ENCODE assay signal across 11 cellular contexts in the genomic region with DNA sequence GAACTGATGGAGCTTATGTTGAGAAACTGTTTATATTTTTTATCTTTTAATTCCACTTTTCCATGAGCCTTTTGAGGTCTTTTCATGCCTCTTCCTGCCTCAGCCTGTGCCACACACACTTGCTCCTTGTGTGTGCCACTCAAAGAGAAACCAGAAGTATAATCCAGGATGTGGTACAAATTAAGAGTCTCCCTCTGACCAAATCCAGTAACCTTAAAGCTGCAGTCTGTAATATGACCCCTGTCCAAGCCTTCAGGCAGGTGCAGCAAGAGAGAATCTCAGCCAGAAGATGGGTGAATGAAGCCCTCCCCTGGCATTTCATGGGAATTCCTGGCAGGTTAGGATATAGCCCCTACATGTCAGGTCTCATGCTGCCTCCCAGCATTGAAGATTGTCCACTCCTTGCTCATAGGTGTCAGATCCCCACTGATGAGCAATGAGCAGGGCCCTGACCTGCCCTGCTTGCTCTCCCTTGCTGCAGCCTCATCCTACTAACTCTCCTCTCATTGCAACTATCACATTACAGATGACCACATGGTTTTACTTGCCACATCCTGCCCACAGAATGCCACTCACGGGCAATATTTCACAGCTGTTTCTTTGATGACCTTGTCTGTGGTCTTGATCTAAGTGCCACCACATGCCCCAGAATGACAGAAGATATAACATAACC.
DNase-seq lines count a peak whose midpoint lies in the region; ATAC-seq and TF ChIP-seq lines count a peak whose summit lies in the region.
"Had no signal": no experiment of that assay in that cellular context is flagged by ENCODE, and none has a peak within 500 bp of the region (broad histone marks: within the 10 kb centered on the region; RNA-seq: fewer than 3 reads in every experiment).

No MANE protein-coding gene starts in this region.

- peaks cover 0 to 4% (median 0%) of the 10 kb centered on the region in 7 donors for H3K4me1 Mint-ChIP-seq in naive thymus-derived CD4-positive, alpha-beta T cell
- H3K4me1 Mint-ChIP-seq in activated CD4-positive, alpha-beta memory T cell treated with anti-CD3 and anti-CD28 coated beads for 36 hours (ENCODE audit: low read depth), result no peaks in the 10 kb centered on the region

- H3K4me3 ChIP-seq in choroid plexus epithelial cell (ENCODE audit: low read depth, low read length), result no peak overlapping the region
- H3K4me3 ChIP-seq in naive thymus-derived CD4-positive, alpha-beta T cell (ENCODE audit: low read length), result no peak overlapping the region
- H3K4me3 ChIP-seq: upper lobe of right lung had no signal

- CTCF ChIA-PET in naive thymus-derived CD4-positive, alpha-beta T cell (lab: Charles Lee), result no interaction called here
- CTCF ChIA-PET in activated CD4-positive, alpha-beta memory T cell treated with anti-CD3 and anti-CD28 coated beads for 36 hours (lab: Charles Lee), result no interaction called here

- intact Hi-C loops in naive thymus-derived CD4-positive, alpha-beta T cell (cut with micrococcal nuclease), result no loop called here
- intact Hi-C loops in activated CD4-positive, alpha-beta memory T cell treated with anti-CD3 and anti-CD28 coated beads for 36 hours (cut with micrococcal nuclease), result no loop called here

- peaks cover 6 to 22% (median 11%) of the 10 kb centered on the region in 11 donors for H3K9me3 Mint-ChIP-seq in naive thymus-derived CD4-positive, alpha-beta T cell
- peaks cover under 1% of the 10 kb centered on the region for H3K9me3 Mint-ChIP-seq in activated CD4-positive, alpha-beta memory T cell treated with anti-CD3 and anti-CD28 coated beads for 36 hours

- POLR2A ChIA-PET in naive thymus-derived CD4-positive, alpha-beta T cell (lab: Charles Lee), result no interaction called here
- POLR2A ChIA-PET in activated CD4-positive, alpha-beta memory T cell treated with anti-CD3 and anti-CD28 coated beads for 36 hours (lab: Charles Lee), result no interaction called here

- ATAC-seq in GM21526 (IDR thresholded peaks at IDR 0.05; ENCODE audit: low FRiP score, unreplicated experiment), result peak; percentile 58
- no peak for ATAC-seq in naive thymus-derived CD4-positive, alpha-beta T cell
- ATAC-seq: upper lobe of right lung had no signal

- no peaks in the 10 kb centered on the region for H3K4me1 ChIP-seq in naive thymus-derived CD4-positive, alpha-beta T cell (ENCODE audit: control insufficient read depth in 2 of 2, insufficient read depth in 2 of 2, low read length in 2 of 2)
- H3K4me1 ChIP-seq: upper lobe of right lung had no signal

- peaks cover 0 to 8% (median 0%) of the 10 kb centered on the region in 5 donors for H3K36me3 Mint-ChIP-seq in naive thymus-derived CD4-positive, alpha-beta T cell
- H3K36me3 Mint-ChIP-seq in activated CD4-positive, alpha-beta memory T cell treated with anti-CD3 and anti-CD28 coated beads for 36 hours, result no peaks in the 10 kb centered on the region

- DNase-seq in DMS79 (lab: John Stamatoyannopoulos, UW) (peak; percentile 5), HS-5 (ENCODE audit: low read depth) (peak; percentile 65), choroid plexus epithelial cell (ENCODE audit: low read depth) (peak; percentile 4), NCI-H146 treated with DMSO at 0.1 percent for 48 hours (lab: John Stamatoyannopoulos, UW; ENCODE audit: unreplicated experiment) (no peak)
- DNase-seq in naive thymus-derived CD4-positive, alpha-beta T cell, result no peak
- DNase-seq in activated naive CD4-positive, alpha-beta T cell treated with Interleukin-2 at 50 U/mL for 16 hours, result no peak
- DNase-seq in activated CD4-positive, alpha-beta memory T cell treated with anti-CD3 and anti-CD28 coated beads for 36 hours, result no peak
- DNase-seq: Calu3, SW 1271, upper lobe of right lung had no signal

- no peaks in the 10 kb centered on the region for H3K27me3 ChIP-seq in naive thymus-derived CD4-positive, alpha-beta T cell (ENCODE audit: control insufficient read depth in 2 of 2, insufficient read depth in 2 of 2, low read length in 2 of 2)
- H3K27me3 ChIP-seq: upper lobe of right lung had no signal

- H3K27ac ChIP-seq in naive thymus-derived CD4-positive, alpha-beta T cell (ENCODE audit: low read depth, low read length), result no peak overlapping the region
- H3K27ac ChIP-seq: upper lobe of right lung had no signal

- no peak overlapping the region for H3K27ac Mint-ChIP-seq in naive thymus-derived CD4-positive, alpha-beta T cell
- no peak overlapping the region for H3K27ac Mint-ChIP-seq in activated CD4-positive, alpha-beta memory T cell treated with anti-CD3 and anti-CD28 coated beads for 36 hours

- no peaks in the 10 kb centered on the region for H3K36me3 ChIP-seq in naive thymus-derived CD4-positive, alpha-beta T cell (ENCODE audit: control insufficient read depth in 2 of 3, insufficient read depth in 3 of 3, low read length in 3 of 3)
- H3K36me3 ChIP-seq: upper lobe of right lung had no signal

- TF ChIP-seq CTCF in choroid plexus epithelial cell (conservative IDR thresholded peaks at IDR 0.05; ENCODE audit: low read depth, low read length), result no peak

- H3K4me3 Mint-ChIP-seq in naive thymus-derived CD4-positive, alpha-beta T cell, result no peak overlapping the region
- H3K4me3 Mint-ChIP-seq in activated CD4-positive, alpha-beta memory T cell treated with anti-CD3 and anti-CD28 coated beads for 36 hours, result no peak overlapping the region

- H3K27me3 Mint-ChIP-seq in naive thymus-derived CD4-positive, alpha-beta T cell, result peaks cover 0 to 6% (median 1%) of the 10 kb centered on the region in 5 donors
- peaks cover 2% of the 10 kb centered on the region for H3K27me3 Mint-ChIP-seq in activated CD4-positive, alpha-beta memory T cell treated with anti-CD3 and anti-CD28 coated beads for 36 hours

- peaks cover 0 to 3% (median 0%) of the 10 kb centered on the region in 3 experiments for H3K9me3 ChIP-seq in naive thymus-derived CD4-positive, alpha-beta T cell (ENCODE audit: control insufficient read depth in 2 of 3, low read length in 3 of 3)
- H3K9me3 ChIP-seq: upper lobe of right lung had no signal

Comparison
In these comparisons a context has a peak if more than half of its experiments do, and no peak if none do; other contexts are left out.
1. DNase-seq: peak in DMS79 (single experiment), HS-5 (single experiment) and choroid plexus epithelial cell (single experiment); none in naive thymus-derived CD4-positive, alpha-beta T cell (0 of 9), NCI-H146 treated with DMSO at 0.1 percent for 48 hours (single experiment), activated naive CD4-positive, alpha-beta T cell treated with Interleukin-2 at 50 U/mL for 16 hours (single experiment) and activated CD4-positive, alpha-beta memory T cell treated with anti-CD3 and anti-CD28 coated beads for 36 hours (single experiment).